Comparison of ENCODE assay signal across 27 cellular contexts in the genomic region with DNA sequence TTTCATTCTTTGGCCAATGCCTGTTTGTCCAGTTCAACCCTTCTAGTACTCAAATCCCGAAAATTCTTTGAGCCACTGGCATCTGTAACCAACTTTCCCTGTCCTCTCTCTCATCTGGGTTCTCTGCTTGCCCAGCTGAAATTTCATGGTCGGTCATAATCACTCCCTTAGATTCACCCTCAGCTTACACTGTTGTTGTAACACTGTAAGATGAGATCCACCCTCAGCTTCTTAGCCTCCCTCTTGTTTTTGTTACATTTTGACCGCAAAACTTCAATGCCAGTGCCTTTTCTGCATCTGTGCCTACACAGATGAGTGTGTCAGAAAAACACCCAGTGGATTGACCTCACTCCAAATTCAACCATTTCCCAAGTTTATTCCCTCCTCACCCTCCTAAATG.
"Had no signal": no experiment of that assay in that cellular context is flagged by ENCODE, and none has a peak within 500 bp of the region (broad histone marks: within the 10 kb centered on the region; RNA-seq: fewer than 3 reads in every experiment).

No MANE protein-coding gene starts in this region.

- H3K9me3 ChIP-seq: colonic mucosa, esophagus squamous epithelium, gastrocnemius medialis, heart left ventricle, lower lobe of right lung had no signal

- H3K27me3 ChIP-seq: colonic mucosa, esophagus squamous epithelium, gastrocnemius medialis, heart left ventricle, hepatocyte, left lung had no signal

- H3K27ac ChIP-seq: colonic mucosa, epithelial cell of prostate, esophagus squamous epithelium, gastrocnemius medialis, heart left ventricle, hepatocyte, left lung, lower lobe of right lung had no signal

- ATAC-seq: effector memory CD8-positive, alpha-beta T cell; esophagus mucosa; gastrocnemius medialis; heart left ventricle; left colon; left lung; left ventricle myocardium superior; lower lobe of right lung; mucosa of descending colon had no signal

- H3K4me2 ChIP-seq: hepatocyte had no signal

- H3K36me3 Mint-ChIP-seq: immature natural killer cell, mesothelial cell of epicardium had no signal

- H3K36me3 ChIP-seq: colonic mucosa, esophagus squamous epithelium, gastrocnemius medialis, heart left ventricle, left lung, lower lobe of right lung had no signal

- DNase-seq: colonic mucosa; cortex of kidney; effector CD8-positive, alpha-beta T cell; effector memory CD8-positive, alpha-beta T cell; endodermal cell; erythroblast; esophagus squamous epithelium; foreskin fibroblast; foreskin melanocyte; gastrocnemius medialis; heart left ventricle; hypothalamus; immature natural killer cell; islet precursor cell; kidney; kidney glomerular epithelial cell; left colon; left lung; left ventricle myocardium superior; lower lobe of right lung; mesenchymal stem cell; mucosa of descending colon had no signal

- H3K4me1 ChIP-seq: colonic mucosa, esophagus squamous epithelium, gastrocnemius medialis, heart left ventricle, left lung, lower lobe of right lung had no signal

- H3K4me1 Mint-ChIP-seq: endodermal cell, immature natural killer cell, mesothelial cell of epicardium had no signal

- H3K79me2 ChIP-seq: hepatocyte had no signal

- H3K27ac Mint-ChIP-seq: dendritic cell treated with granulocyte-macrophage colony-stimulating factor and Interleukin-4, amounts not matched to agents 40 ng/mL and 50 ng/mL, for 4 days; effector memory CD8-positive, alpha-beta T cell; endodermal cell; immature natural killer cell; mesothelial cell of epicardium had no signal

- H3K4me3 Mint-ChIP-seq: dendritic cell treated with granulocyte-macrophage colony-stimulating factor and Interleukin-4, amounts not matched to agents 40 ng/mL and 50 ng/mL, for 4 days; effector memory CD8-positive, alpha-beta T cell; endodermal cell; immature natural killer cell; mesothelial cell of epicardium had no signal

- H3K27me3 Mint-ChIP-seq: dendritic cell treated with granulocyte-macrophage colony-stimulating factor and Interleukin-4, amounts not matched to agents 40 ng/mL and 50 ng/mL, for 4 days had no signal

- H2AFZ ChIP-seq: hepatocyte had no signal

- H3K4me3 ChIP-seq: colonic mucosa, esophagus squamous epithelium, gastrocnemius medialis, heart left ventricle, hepatocyte, left lung, lower lobe of right lung, mucosa of descending colon had no signal

- H3K9me3 Mint-ChIP-seq: effector memory CD8-positive, alpha-beta T cell; endodermal cell had no signal
